ENCODE assay signal across 19 cellular contexts in genomic region chr12:119624971-119625370, GRCh38. TPM values are rescaled to one million over a fixed set of nuclear protein-coding genes. Genes with fewer than 3 reads are reported as not detected.
A peak's percentile ranks its signal among the peaks of the same experiment; 100 is the strongest.
DNase-seq lines count a peak whose midpoint lies in the region; ATAC-seq, FAIRE-seq and TF ChIP-seq lines count a peak whose summit lies in the region.
"Had no signal": no experiment of that assay in that cellular context is flagged by ENCODE, and none has a peak within 500 bp of the region (broad histone marks: within the 10 kb centered on the region; RNA-seq: fewer than 3 reads in every experiment).

No MANE protein-coding gene starts in this region.

- no peaks in the 10 kb centered on the region for H3K27me3 ChIP-seq in foreskin keratinocyte
- no peaks in the 10 kb centered on the region for H3K27me3 ChIP-seq in small intestine (ENCODE audit: control insufficient read depth in 2 of 2, insufficient read depth in 2 of 2, low read length in 2 of 2)
- H3K27me3 ChIP-seq: ascending aorta, left lung had no signal

- H3K27me3 Mint-ChIP-seq in mesothelial cell of epicardium (ENCODE audit: low read depth), result peaks cover 24% of the 10 kb centered on the region

- H3K4me3 ChIP-seq in small intestine (ENCODE audit: low read depth in 1 of 2, low read length in 2 of 2), result no peak overlapping the region
- H3K4me3 ChIP-seq: ascending aorta, gastroesophageal sphincter, left lung had no signal

- H3K36me3 ChIP-seq in small intestine (ENCODE audit: control insufficient read depth in 2 of 2, insufficient read depth in 2 of 2, low read length in 2 of 2), result no peaks in the 10 kb centered on the region
- H3K36me3 ChIP-seq: ascending aorta, gastroesophageal sphincter, left lung had no signal

- no peaks in the 10 kb centered on the region for H3K36me3 Mint-ChIP-seq in mesothelial cell of epicardium
- H3K36me3 Mint-ChIP-seq: CD8-positive, alpha-beta memory T cell had no signal

- FAIRE-seq in small intestine (lab: Jason Lieb, UNC), result no peak
- FAIRE-seq: HTR-8/SVneo had no signal

- no peaks in the 10 kb centered on the region for H3K9me3 ChIP-seq in small intestine (ENCODE audit: control insufficient read depth, low read depth)
- H3K9me3 ChIP-seq: ascending aorta, gastroesophageal sphincter, left lung had no signal

- H3K27ac ChIP-seq in foreskin keratinocyte (no peak overlapping the region), small intestine (ENCODE audit: low read depth in 1 of 2, low read length in 1 of 2) (no peak overlapping the region)
- H3K27ac ChIP-seq: ascending aorta, gastroesophageal sphincter, left lung had no signal

- H3K4me3 Mint-ChIP-seq in mesothelial cell of epicardium, result no peak overlapping the region
- H3K4me3 Mint-ChIP-seq: activated naive CD4-positive, alpha-beta T cell treated with anti-CD3 and anti-CD28 coated beads for 36 hours; CD8-positive, alpha-beta memory T cell had no signal

- no peak for TF ChIP-seq CTCF in foreskin keratinocyte (conservative IDR thresholded peaks at IDR 0.05)
- no peak for TF ChIP-seq CTCF in mesothelial cell of epicardium (IDR thresholded peaks at IDR 0.05; ENCODE audit: unreplicated experiment)

- no peak for ATAC-seq in foreskin keratinocyte
- ATAC-seq: gastroesophageal sphincter, left lung had no signal

- no peaks in the 10 kb centered on the region for H3K4me1 Mint-ChIP-seq in mesothelial cell of epicardium
- H3K4me1 Mint-ChIP-seq: CD8-positive, alpha-beta memory T cell had no signal

- DNase-seq in DMS153 treated with DMSO at 0.1 percent for 48 hours (lab: John Stamatoyannopoulos, UW; ENCODE audit: unreplicated experiment) (peak; percentile 19), NCI-H1105 (lab: John Stamatoyannopoulos, UW) (peak; percentile 85), NCI-H69 (lab: John Stamatoyannopoulos, UW) (peak; percentile 79), foreskin keratinocyte (peak; percentile 25 to 66), AG20443 (ENCODE audit: low spot score) (no peak), small intestine (no peak), NCI-H510A treated with DMSO at 0.1 percent for 48 hours (lab: John Stamatoyannopoulos, UW) (no peak), mesothelial cell of epicardium (ENCODE audit: low spot score in 2 of 2, unreplicated experiment in 2 of 2) (no peak)
- DNase-seq: activated CD4-positive, alpha-beta T cell treated with anti-CD3 and anti-CD28 coated beads for 48 hours; activated naive CD4-positive, alpha-beta T cell treated with anti-CD3 and anti-CD28 coated beads for 36 hours; CD8-positive, alpha-beta memory T cell; cortex of kidney; left lung; NCI-H526; stimulated activated CD4-positive, alpha-beta T cell treated with anti-CD3 and anti-CD28 coated beads, Interleukin-2, amount 100 ng/mL, for 48 hours had no signal

- no peak overlapping the region for H3K27ac Mint-ChIP-seq in mesothelial cell of epicardium
- H3K27ac Mint-ChIP-seq: activated naive CD4-positive, alpha-beta T cell treated with anti-CD3 and anti-CD28 coated beads for 36 hours; CD8-positive, alpha-beta memory T cell had no signal

- H3K9me3 Mint-ChIP-seq in mesothelial cell of epicardium, result no peaks in the 10 kb centered on the region
- H3K9me3 Mint-ChIP-seq: activated naive CD4-positive, alpha-beta T cell treated with anti-CD3 and anti-CD28 coated beads for 36 hours; CD8-positive, alpha-beta memory T cell had no signal

- H3K4me1 ChIP-seq in foreskin keratinocyte, result no peaks in the 10 kb centered on the region
- H3K4me1 ChIP-seq in small intestine (ENCODE audit: control insufficient read depth in 2 of 2, insufficient read depth in 1 of 2, low read depth in 1 of 2, low read length in 1 of 2), result no peaks in the 10 kb centered on the region
- H3K4me1 ChIP-seq: ascending aorta, gastroesophageal sphincter, left lung had no signal

- WGBS in small intestine, 3 donors, result 57 to 77% (median 72%) methylated on average over 4 of the region's 4 CpGs

RNA-seq across cellular contexts. Expression of gene TMEM233, which starts 31.4 kb away (rescaled TPM):
- not detected in 2 replicates for total RNA-seq in foreskin keratinocyte
- not detected in 2 replicates for polyA plus RNA-seq in foreskin keratinocyte
- under 1 TPM in 1 of 3 donors, not detected in 2; 0.58 TPM for polyA plus RNA-seq in small intestine
- total RNA-seq in mesothelial cell of epicardium, result not detected in 3 replicates
- total RNA-seq: activated naive CD4-positive, alpha-beta T cell treated with anti-CD3 and anti-CD28 coated beads for 36 hours; ascending aorta; CD8-positive, alpha-beta memory T cell; osteoblast had no signal
- polyA plus RNA-seq: CD8-positive, alpha-beta memory T cell had no signal

RNA-seq across cellular contexts. Expression of gene PRKAB1, which starts 43.0 kb away (rescaled TPM):
- total RNA-seq in foreskin keratinocyte (15.2 and 18.6 TPM in 2 replicates), mesothelial cell of epicardium (27.6 to 33.9 TPM (median 30.5 TPM) in 3 replicates)
- polyA plus RNA-seq in foreskin keratinocyte (12.7 and 15.6 TPM in 2 replicates), small intestine (10 to 100 TPM; 32.3 to 70.2 (median 66.7) TPM)

Comparison
In these comparisons a context has a peak if more than half of its experiments do, and no peak if none do; other contexts are left out.
1. DNase-seq: peak in DMS153 treated with DMSO at 0.1 percent for 48 hours (single experiment), NCI-H1105 (single experiment), NCI-H69 (single experiment) and foreskin keratinocyte (2 of 2); none in AG20443 (single experiment), small intestine (single experiment), NCI-H510A treated with DMSO at 0.1 percent for 48 hours (single experiment) and mesothelial cell of epicardium (0 of 2).